In the genomic region with DNA sequence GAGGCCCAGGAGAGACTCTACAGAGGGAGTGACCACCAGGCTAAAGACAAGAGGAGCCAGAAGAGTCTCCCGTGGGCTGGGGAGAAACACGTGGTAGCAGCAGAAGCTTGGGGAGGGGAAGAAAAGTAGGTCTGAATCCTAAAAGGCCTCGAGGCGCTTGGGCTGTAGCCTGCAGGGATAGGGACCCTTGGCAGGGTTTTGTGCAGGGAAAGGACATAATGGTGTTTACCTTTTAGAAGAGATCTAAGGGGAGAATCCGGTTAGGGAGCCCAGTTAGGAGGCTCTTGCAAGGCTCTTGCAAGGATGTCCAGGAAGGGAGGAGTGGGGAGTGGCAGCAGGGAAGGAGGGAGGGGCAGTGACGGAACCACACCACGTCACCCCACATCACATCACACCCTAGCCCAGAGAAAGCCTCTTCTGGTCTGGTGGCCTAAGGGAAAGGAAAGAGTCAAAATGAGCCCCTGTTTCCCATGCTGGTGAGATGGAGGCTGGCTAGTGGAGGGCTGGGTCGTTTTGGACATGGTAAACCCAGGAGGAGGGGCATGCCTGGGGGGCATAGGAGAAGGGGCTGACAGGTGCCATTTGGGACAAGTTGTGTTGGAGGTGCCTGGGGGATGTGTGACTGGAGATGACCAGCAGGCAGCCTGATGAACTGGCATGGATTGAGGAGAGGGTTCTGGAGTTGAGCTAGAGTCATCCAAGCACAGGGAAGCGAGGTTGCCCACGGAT, we compare ENCODE assay signal across 1 cellular context.
TF ChIP-seq lines count a peak whose summit lies in the region.

No MANE protein-coding gene starts in this region.

TF ChIP-seq in HepG2, 621 proteins besides CTCF, POLR2A, EP300 and RAD21:
- 0 out of 2 replicates have a peak, but pooled peaks have one; percentile 18 for TF ChIP-seq CREB1 (IDR thresholded peaks at IDR 0.05)
- TF ChIP-seq CREB1 (CRISPR knock-in tag; IDR thresholded peaks at IDR 0.05) = no peak
- no peak for TF ChIP-seq RBM22 (optimal IDR thresholded peaks at IDR 0.05; ENCODE audit: low read length)
